ENCODE assay signal across 1 cellular context in the genomic region with DNA sequence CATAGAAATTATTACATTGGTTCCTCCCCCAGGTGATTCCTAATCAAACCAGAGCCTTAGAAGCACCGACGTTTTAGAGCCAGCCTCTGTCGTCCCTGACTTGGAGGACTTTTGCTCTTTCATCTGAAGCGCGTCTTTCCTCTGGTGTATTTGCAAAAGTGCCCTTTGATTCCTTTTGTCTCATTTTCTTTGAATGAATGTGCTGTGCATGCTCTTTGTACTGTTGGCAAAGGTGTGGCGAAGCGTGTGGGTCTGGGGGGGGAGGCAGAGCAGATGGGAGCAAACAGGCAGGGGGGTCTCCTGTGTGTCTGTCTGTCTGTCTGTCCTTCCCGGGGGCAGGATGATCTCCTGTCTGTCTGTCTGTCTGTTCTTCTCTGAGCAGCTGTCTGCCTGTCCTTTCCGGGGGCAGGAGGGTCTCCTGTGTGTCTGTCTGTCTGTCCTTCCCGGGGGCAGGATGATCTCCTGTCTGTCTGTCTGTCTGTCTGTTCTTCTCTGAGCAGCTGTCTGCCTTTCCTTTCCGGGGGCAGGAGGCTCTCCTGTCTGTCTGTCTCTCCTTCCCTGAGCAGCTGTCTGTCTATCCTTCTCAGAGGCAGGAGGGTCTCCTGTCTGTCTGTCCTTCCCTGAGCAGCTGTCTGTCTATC.
TF ChIP-seq lines count a peak whose summit lies in the region.

No MANE protein-coding gene starts in this region.

TF ChIP-seq in GM23338, 12 proteins besides CTCF, POLR2A, EP300 and RAD21 (continued from another document):
- TF ChIP-seq, protein P1, sequence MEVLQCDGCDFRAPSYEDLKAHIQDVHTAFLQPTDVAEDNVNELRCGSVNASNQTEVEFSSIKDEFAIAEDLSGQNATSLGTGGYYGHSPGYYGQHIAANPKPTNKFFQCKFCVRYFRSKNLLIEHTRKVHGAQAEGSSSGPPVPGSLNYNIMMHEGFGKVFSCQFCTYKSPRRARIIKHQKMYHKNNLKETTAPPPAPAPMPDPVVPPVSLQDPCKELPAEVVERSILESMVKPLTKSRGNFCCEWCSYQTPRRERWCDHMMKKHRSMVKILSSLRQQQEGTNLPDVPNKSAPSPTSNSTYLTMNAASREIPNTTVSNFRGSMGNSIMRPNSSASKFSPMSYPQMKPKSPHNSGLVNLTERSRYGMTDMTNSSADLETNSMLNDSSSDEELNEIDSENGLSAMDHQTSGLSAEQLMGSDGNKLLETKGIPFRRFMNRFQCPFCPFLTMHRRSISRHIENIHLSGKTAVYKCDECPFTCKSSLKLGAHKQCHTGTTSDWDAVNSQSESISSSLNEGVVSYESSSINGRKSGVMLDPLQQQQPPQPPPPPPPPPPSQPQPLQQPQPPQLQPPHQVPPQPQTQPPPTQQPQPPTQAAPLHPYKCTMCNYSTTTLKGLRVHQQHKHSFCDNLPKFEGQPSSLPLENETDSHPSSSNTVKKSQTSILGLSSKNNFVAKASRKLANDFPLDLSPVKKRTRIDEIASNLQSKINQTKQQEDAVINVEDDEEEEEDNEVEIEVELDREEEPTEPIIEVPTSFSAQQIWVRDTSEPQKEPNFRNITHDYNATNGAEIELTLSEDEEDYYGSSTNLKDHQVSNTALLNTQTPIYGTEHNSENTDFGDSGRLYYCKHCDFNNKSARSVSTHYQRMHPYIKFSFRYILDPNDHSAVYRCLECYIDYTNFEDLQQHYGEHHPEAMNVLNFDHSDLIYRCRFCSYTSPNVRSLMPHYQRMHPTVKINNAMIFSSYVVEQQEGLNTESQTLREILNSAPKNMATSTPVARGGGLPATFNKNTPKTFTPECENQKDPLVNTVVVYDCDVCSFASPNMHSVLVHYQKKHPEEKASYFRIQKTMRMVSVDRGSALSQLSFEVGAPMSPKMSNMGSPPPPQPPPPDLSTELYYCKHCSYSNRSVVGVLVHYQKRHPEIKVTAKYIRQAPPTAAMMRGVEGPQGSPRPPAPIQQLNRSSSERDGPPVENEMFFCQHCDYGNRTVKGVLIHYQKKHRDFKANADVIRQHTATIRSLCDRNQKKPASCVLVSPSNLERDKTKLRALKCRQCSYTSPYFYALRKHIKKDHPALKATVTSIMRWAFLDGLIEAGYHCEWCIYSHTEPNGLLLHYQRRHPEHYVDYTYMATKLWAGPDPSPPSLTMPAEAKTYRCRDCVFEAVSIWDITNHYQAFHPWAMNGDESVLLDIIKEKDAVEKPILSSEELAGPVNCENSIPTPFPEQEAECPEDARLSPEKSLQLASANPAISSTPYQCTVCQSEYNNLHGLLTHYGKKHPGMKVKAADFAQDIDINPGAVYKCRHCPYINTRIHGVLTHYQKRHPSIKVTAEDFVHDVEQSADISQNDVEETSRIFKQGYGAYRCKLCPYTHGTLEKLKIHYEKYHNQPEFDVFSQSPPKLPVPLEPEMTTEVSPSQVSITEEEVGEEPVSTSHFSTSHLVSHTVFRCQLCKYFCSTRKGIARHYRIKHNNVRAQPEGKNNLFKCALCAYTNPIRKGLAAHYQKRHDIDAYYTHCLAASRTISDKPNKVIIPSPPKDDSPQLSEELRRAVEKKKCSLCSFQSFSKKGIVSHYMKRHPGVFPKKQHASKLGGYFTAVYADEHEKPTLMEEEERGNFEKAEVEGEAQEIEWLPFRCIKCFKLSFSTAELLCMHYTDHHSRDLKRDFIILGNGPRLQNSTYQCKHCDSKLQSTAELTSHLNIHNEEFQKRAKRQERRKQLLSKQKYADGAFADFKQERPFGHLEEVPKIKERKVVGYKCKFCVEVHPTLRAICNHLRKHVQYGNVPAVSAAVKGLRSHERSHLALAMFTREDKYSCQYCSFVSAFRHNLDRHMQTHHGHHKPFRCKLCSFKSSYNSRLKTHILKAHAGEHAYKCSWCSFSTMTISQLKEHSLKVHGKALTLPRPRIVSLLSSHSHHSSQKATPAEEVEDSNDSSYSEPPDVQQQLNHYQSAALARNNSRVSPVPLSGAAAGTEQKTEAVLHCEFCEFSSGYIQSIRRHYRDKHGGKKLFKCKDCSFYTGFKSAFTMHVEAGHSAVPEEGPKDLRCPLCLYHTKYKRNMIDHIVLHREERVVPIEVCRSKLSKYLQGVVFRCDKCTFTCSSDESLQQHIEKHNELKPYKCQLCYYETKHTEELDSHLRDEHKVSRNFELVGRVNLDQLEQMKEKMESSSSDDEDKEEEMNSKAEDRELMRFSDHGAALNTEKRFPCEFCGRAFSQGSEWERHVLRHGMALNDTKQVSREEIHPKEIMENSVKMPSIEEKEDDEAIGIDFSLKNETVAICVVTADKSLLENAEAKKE (CRISPR knock-in tag; IDR thresholded peaks at IDR 0.05) = no peak
- TF ChIP-seq, protein P2, sequence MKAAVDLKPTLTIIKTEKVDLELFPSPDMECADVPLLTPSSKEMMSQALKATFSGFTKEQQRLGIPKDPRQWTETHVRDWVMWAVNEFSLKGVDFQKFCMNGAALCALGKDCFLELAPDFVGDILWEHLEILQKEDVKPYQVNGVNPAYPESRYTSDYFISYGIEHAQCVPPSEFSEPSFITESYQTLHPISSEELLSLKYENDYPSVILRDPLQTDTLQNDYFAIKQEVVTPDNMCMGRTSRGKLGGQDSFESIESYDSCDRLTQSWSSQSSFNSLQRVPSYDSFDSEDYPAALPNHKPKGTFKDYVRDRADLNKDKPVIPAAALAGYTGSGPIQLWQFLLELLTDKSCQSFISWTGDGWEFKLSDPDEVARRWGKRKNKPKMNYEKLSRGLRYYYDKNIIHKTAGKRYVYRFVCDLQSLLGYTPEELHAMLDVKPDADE (IDR thresholded peaks at IDR 0.05) = no peak
